ENCODE assay signal across 14 cellular contexts in the genomic region with DNA sequence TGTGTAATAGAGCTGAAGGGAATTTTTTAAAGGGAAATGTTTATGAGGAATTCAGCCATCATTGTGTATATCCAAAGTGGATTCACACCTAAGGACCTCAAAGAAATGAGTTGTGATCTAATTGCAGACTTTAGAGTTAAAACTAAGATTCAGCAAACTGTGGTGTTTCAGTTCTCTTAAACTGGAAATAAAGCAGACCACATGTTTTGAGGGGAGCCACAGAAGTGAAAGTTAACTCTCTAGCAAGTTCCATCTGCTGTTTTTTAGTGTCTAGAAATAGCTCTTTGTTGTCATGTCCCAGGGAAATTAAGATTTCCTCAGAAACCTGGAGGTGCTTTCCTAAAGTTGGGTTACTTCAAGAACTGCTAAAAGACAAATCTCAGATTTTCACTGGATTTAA.
DNase-seq lines count a peak whose midpoint lies in the region; ATAC-seq and TF ChIP-seq lines count a peak whose summit lies in the region.
"Had no signal": no experiment of that assay in that cellular context is flagged by ENCODE, and none has a peak within 500 bp of the region (broad histone marks: within the 10 kb centered on the region; RNA-seq: fewer than 3 reads in every experiment).

No MANE protein-coding gene starts in this region.

- intact Hi-C loops in activated CD4-positive, alpha-beta T cell treated with anti-CD3 and anti-CD28 coated beads, Interleukin-2, amount 10 ng/mL, durations not matched to agents 24 days and 14 days (cut with micrococcal nuclease): no loop called here
- intact Hi-C loops in activated T-helper 2 cell treated with anti-CD3 and anti-CD28 coated beads, Interferon-gamma antibody, Interleukin-2, Interleukin-4, amounts not matched to agents 10 μg/mL and 5 μg/mL and 100 μg/mL, durations not matched to agents 14 hours and 24 hours and 36 hours (cut with micrococcal nuclease): no loop called here

- H3K4me2 ChIP-seq in hepatocyte: no peak overlapping the region

- H3K9me3 ChIP-seq in hepatocyte (ENCODE audit: low read depth): no peaks in the 10 kb centered on the region

- H3K36me3 ChIP-seq in hepatocyte (replicated peaks; ENCODE audit: insufficient read depth, low read depth): no peaks in the 10 kb centered on the region

- no peaks in the 10 kb centered on the region for H4K20me1 ChIP-seq in hepatocyte (ENCODE audit: insufficient read depth, poor library complexity, severe bottlenecking)

- peak; percentile 74 for ATAC-seq in HG02678 (IDR thresholded peaks at IDR 0.05; ENCODE audit: unreplicated experiment)
- no peak for ATAC-seq in HG03439 (IDR thresholded peaks at IDR 0.05; ENCODE audit: unreplicated experiment)

- no peaks in the 10 kb centered on the region for H3K27me3 Mint-ChIP-seq in activated CD4-positive, alpha-beta T cell treated with anti-CD3 and anti-CD28 coated beads, Interleukin-2, amount 10 ng/mL, durations not matched to agents 24 days and 14 days
- no peaks in the 10 kb centered on the region for H3K27me3 Mint-ChIP-seq in activated T-helper 2 cell treated with anti-CD3 and anti-CD28 coated beads, Interferon-gamma antibody, Interleukin-2, Interleukin-4, amounts not matched to agents 10 μg/mL and 5 μg/mL and 100 μg/mL, durations not matched to agents 14 hours and 24 hours and 36 hours (ENCODE audit: low read depth)
- H3K27me3 Mint-ChIP-seq: activated naive CD4-positive, alpha-beta T cell treated with anti-CD3 and anti-CD28 coated beads, Interleukin-2, amount 50 U/mL, for 24 hours had no signal

- H3K27ac Mint-ChIP-seq in activated CD4-positive, alpha-beta T cell treated with anti-CD3 and anti-CD28 coated beads, Interleukin-2, amount 10 ng/mL, durations not matched to agents 24 days and 14 days: no peak overlapping the region
- no peak overlapping the region for H3K27ac Mint-ChIP-seq in activated T-helper 2 cell treated with anti-CD3 and anti-CD28 coated beads, Interferon-gamma antibody, Interleukin-2, Interleukin-4, amounts not matched to agents 10 μg/mL and 5 μg/mL and 100 μg/mL, durations not matched to agents 14 hours and 24 hours and 36 hours
- H3K27ac Mint-ChIP-seq: activated naive CD4-positive, alpha-beta T cell treated with anti-CD3 and anti-CD28 coated beads, Interleukin-2, amount 50 U/mL, for 24 hours had no signal

- no peak for TF ChIP-seq CTCF in hepatocyte (IDR thresholded peaks at IDR 0.05; ENCODE audit: poor library complexity)

- peaks cover 4% of the 10 kb centered on the region for H3K4me1 Mint-ChIP-seq in activated CD4-positive, alpha-beta T cell treated with anti-CD3 and anti-CD28 coated beads, Interleukin-2, amount 10 ng/mL, durations not matched to agents 24 days and 14 days
- peaks cover 6% of the 10 kb centered on the region for H3K4me1 Mint-ChIP-seq in activated T-helper 2 cell treated with anti-CD3 and anti-CD28 coated beads, Interferon-gamma antibody, Interleukin-2, Interleukin-4, amounts not matched to agents 10 μg/mL and 5 μg/mL and 100 μg/mL, durations not matched to agents 14 hours and 24 hours and 36 hours (ENCODE audit: low read depth)

- H3K4me3 ChIP-seq in hepatocyte: no peak overlapping the region

- no peaks in the 10 kb centered on the region for H3K79me2 ChIP-seq in hepatocyte

- H3K27me3 ChIP-seq in hepatocyte: no peaks in the 10 kb centered on the region

- H3K4me3 Mint-ChIP-seq in activated CD4-positive, alpha-beta T cell treated with anti-CD3 and anti-CD28 coated beads, Interleukin-2, amount 10 ng/mL, durations not matched to agents 24 days and 14 days: no peak overlapping the region
- H3K4me3 Mint-ChIP-seq in activated T-helper 2 cell treated with anti-CD3 and anti-CD28 coated beads, Interferon-gamma antibody, Interleukin-2, Interleukin-4, amounts not matched to agents 10 μg/mL and 5 μg/mL and 100 μg/mL, durations not matched to agents 14 hours and 24 hours and 36 hours (ENCODE audit: low read depth): no peak overlapping the region
- H3K4me3 Mint-ChIP-seq: activated naive CD4-positive, alpha-beta T cell treated with anti-CD3 and anti-CD28 coated beads, Interleukin-2, amount 50 U/mL, for 24 hours had no signal

- H3K27ac ChIP-seq in hepatocyte: no peak overlapping the region

- peaks cover 17% of the 10 kb centered on the region for H3K36me3 Mint-ChIP-seq in activated CD4-positive, alpha-beta T cell treated with anti-CD3 and anti-CD28 coated beads, Interleukin-2, amount 10 ng/mL, durations not matched to agents 24 days and 14 days (ENCODE audit: low read depth)
- peaks cover 12% of the 10 kb centered on the region for H3K36me3 Mint-ChIP-seq in activated T-helper 2 cell treated with anti-CD3 and anti-CD28 coated beads, Interferon-gamma antibody, Interleukin-2, Interleukin-4, amounts not matched to agents 10 μg/mL and 5 μg/mL and 100 μg/mL, durations not matched to agents 14 hours and 24 hours and 36 hours (ENCODE audit: low read depth)

- DNase-seq in activated CD4-positive, alpha-beta T cell treated with anti-CD3 and anti-CD28 coated beads, Interleukin-2, amount 10 ng/mL, durations not matched to agents 24 days and 14 days: peak; percentile 56
- no peak for DNase-seq in activated CD4-positive, alpha-beta T cell treated with anti-CD3 and anti-CD28 coated beads for 1 hour
- DNase-seq in NOMO-1 treated with dmso at 0.1 percent for 144 hours (lab: John Stamatoyannopoulos, UW; ENCODE audit: unreplicated experiment) (peak; percentile 15), hepatocyte (ENCODE audit: low spot score) (no peak), DMS53 (lab: John Stamatoyannopoulos, UW) (no peak)
- DNase-seq in activated T-helper 2 cell treated with anti-CD3 and anti-CD28 coated beads, Interferon-gamma antibody, Interleukin-2, Interleukin-4, amounts not matched to agents 10 μg/mL and 5 μg/mL and 100 μg/mL, durations not matched to agents 14 hours and 24 hours and 36 hours (ENCODE audit: low spot score): no peak
- DNase-seq: activated CD4-positive, alpha-beta T cell treated with anti-CD3 and anti-CD28 coated beads for 48 hours; effector CD8-positive, alpha-beta T cell; NCI-H1417 treated with DMSO at 0.1 percent for 48 hours; Right ventricle myocardium superior; stimulated activated CD4-positive, alpha-beta T cell treated with anti-CD3 and anti-CD28 coated beads, Interleukin-4, amount 100 ng/mL, for 1 hour had no signal

- H2AFZ ChIP-seq in hepatocyte: no peak overlapping the region

- H3K9me3 Mint-ChIP-seq in activated CD4-positive, alpha-beta T cell treated with anti-CD3 and anti-CD28 coated beads, Interleukin-2, amount 10 ng/mL, durations not matched to agents 24 days and 14 days: no peaks in the 10 kb centered on the region
- no peaks in the 10 kb centered on the region for H3K9me3 Mint-ChIP-seq in activated T-helper 2 cell treated with anti-CD3 and anti-CD28 coated beads, Interferon-gamma antibody, Interleukin-2, Interleukin-4, amounts not matched to agents 10 μg/mL and 5 μg/mL and 100 μg/mL, durations not matched to agents 14 hours and 24 hours and 36 hours
- H3K9me3 Mint-ChIP-seq: activated naive CD4-positive, alpha-beta T cell treated with anti-CD3 and anti-CD28 coated beads, Interleukin-2, amount 50 U/mL, for 24 hours had no signal

- H3K9me2 ChIP-seq in hepatocyte (replicated peaks; ENCODE audit: insufficient read depth): no peaks in the 10 kb centered on the region

- H3K4me1 ChIP-seq in hepatocyte (ENCODE audit: insufficient read depth): no peaks in the 10 kb centered on the region

Comparison
In these comparisons a context has a peak if more than half of its experiments do, and no peak if none do; other contexts are left out.
1. DNase-seq: peak in activated CD4-positive, alpha-beta T cell treated with anti-CD3 and anti-CD28 coated beads, Interleukin-2, amount 10 ng/mL, durations not matched to agents 24 days and 14 days (single experiment) and NOMO-1 treated with dmso at 0.1 percent for 144 hours (single experiment); none in activated CD4-positive, alpha-beta T cell treated with anti-CD3 and anti-CD28 coated beads for 1 hour (single experiment), activated T-helper 2 cell treated with anti-CD3 and anti-CD28 coated beads, Interferon-gamma antibody, Interleukin-2, Interleukin-4, amounts not matched to agents 10 μg/mL and 5 μg/mL and 100 μg/mL, durations not matched to agents 14 hours and 24 hours and 36 hours (single experiment), hepatocyte (single experiment) and DMS53 (single experiment).